In genomic region chr5:135076801-135077200, GRCh38 we compare ENCODE assay signal across 24 cellular contexts. TPM values are rescaled to one million over a fixed set of nuclear protein-coding genes. Genes with fewer than 3 reads are reported as not detected.
"Had no signal": no experiment of that assay in that cellular context is flagged by ENCODE, and none has a peak within 500 bp of the region (broad histone marks: within the 10 kb centered on the region; RNA-seq: fewer than 3 reads in every experiment).

No MANE protein-coding gene starts in this region.

- H3K27ac Mint-ChIP-seq: endodermal cell; naive thymus-derived CD8-positive, alpha-beta T cell; stimulated activated effector memory CD8-positive, alpha-beta T cell treated with anti-CD3 and anti-CD28 coated beads, Interleukin-12 subunit alpha, Interleukin-12 subunit beta, amount 100 ng/mL, for 72 hours had no signal

- H3K27me3 ChIP-seq: colonic mucosa, right atrium auricular region, testis, tibial nerve had no signal

- DNase-seq: cerebellar nuclear complex; colonic mucosa; effector CD4-positive, alpha-beta T cell; endodermal cell; erythroblast; heart left ventricle; hippocampal formation; mammary epithelial cell; mucosa of descending colon; naive thymus-derived CD8-positive, alpha-beta T cell; stimulated activated CD4-positive, alpha-beta T cell treated with anti-CD3 and anti-CD28 coated beads, Interleukin-4, amount 100 ng/mL, for 1 hour; stimulated activated CD8-positive, alpha-beta memory T cell treated with anti-CD3 and anti-CD28 coated beads, Interleukin-4, amount 100 ng/mL, for 48 hours; stimulated activated naive CD8-positive, alpha-beta T cell treated with anti-CD3 and anti-CD28 coated beads, Interleukin-15, Interleukin-2, amounts not matched to agents 100 U/mL and 50 U/mL, for 24 hours; testis; upper lobe of right lung had no signal

- H3K4me1 Mint-ChIP-seq: naive thymus-derived CD8-positive, alpha-beta T cell; stimulated activated effector memory CD8-positive, alpha-beta T cell treated with anti-CD3 and anti-CD28 coated beads, Interleukin-12 subunit alpha, Interleukin-12 subunit beta, amount 100 ng/mL, for 72 hours had no signal

- ATAC-seq: heart left ventricle; naive thymus-derived CD8-positive, alpha-beta T cell; stimulated activated effector memory CD8-positive, alpha-beta T cell treated with anti-CD3 and anti-CD28 coated beads, Interleukin-12 subunit alpha, Interleukin-12 subunit beta, amount 100 ng/mL, for 72 hours; stimulated activated naive CD8-positive, alpha-beta T cell treated with anti-CD3 and anti-CD28 coated beads, Interleukin-15, Interleukin-2, amounts not matched to agents 100 U/mL and 50 U/mL, for 24 hours; upper lobe of right lung had no signal

- H3K4me1 ChIP-seq: colonic mucosa, heart left ventricle, right atrium auricular region, testis, tibial nerve, upper lobe of right lung had no signal

- H3K4me3 Mint-ChIP-seq: endodermal cell; naive thymus-derived CD8-positive, alpha-beta T cell; stimulated activated effector memory CD8-positive, alpha-beta T cell treated with anti-CD3 and anti-CD28 coated beads, Interleukin-12 subunit alpha, Interleukin-12 subunit beta, amount 100 ng/mL, for 72 hours had no signal

- H3K4me3 ChIP-seq: colonic mucosa, heart left ventricle, mucosa of descending colon, right atrium auricular region, smooth muscle cell, testis, tibial nerve, upper lobe of right lung had no signal

- H3K9me3 ChIP-seq: colonic mucosa, right atrium auricular region, testis, upper lobe of right lung had no signal

- H3K36me3 Mint-ChIP-seq: naive thymus-derived CD8-positive, alpha-beta T cell; stimulated activated effector memory CD8-positive, alpha-beta T cell treated with anti-CD3 and anti-CD28 coated beads, Interleukin-12 subunit alpha, Interleukin-12 subunit beta, amount 100 ng/mL, for 72 hours had no signal

- H3K27ac ChIP-seq: colonic mucosa, heart left ventricle, right atrium auricular region, testis, tibial nerve, upper lobe of right lung had no signal

- FAIRE-seq: endothelial cell of umbilical vein, frontal cortex had no signal

- H3K36me3 ChIP-seq: colonic mucosa, heart left ventricle, right atrium auricular region, tibial nerve, upper lobe of right lung had no signal

RNA-seq across cellular contexts. Expression of gene PITX1, which starts 42.8 kb away (rescaled TPM):
- total RNA-seq: dermis microvascular lymphatic vessel endothelial cell; frontal cortex; glomerular endothelial cell; naive thymus-derived CD8-positive, alpha-beta T cell; right atrium auricular region; upper lobe of right lung had no signal
- polyA plus RNA-seq: naive thymus-derived CD8-positive, alpha-beta T cell; neural cell had no signal
